In genomic region chr2:222819722-222820333, GRCh38 we compare ENCODE assay signal across 1 cellular context.
TF ChIP-seq lines count a peak whose summit lies in the region.

No MANE protein-coding gene starts in this region.

TF ChIP-seq in GM23338, 12 proteins besides CTCF, POLR2A, EP300 and RAD21:
- no peak for TF ChIP-seq ZNF462 (CRISPR knock-in tag; IDR thresholded peaks at IDR 0.05)
